Comparison of ENCODE assay signal across 21 cellular contexts in the genomic region with DNA sequence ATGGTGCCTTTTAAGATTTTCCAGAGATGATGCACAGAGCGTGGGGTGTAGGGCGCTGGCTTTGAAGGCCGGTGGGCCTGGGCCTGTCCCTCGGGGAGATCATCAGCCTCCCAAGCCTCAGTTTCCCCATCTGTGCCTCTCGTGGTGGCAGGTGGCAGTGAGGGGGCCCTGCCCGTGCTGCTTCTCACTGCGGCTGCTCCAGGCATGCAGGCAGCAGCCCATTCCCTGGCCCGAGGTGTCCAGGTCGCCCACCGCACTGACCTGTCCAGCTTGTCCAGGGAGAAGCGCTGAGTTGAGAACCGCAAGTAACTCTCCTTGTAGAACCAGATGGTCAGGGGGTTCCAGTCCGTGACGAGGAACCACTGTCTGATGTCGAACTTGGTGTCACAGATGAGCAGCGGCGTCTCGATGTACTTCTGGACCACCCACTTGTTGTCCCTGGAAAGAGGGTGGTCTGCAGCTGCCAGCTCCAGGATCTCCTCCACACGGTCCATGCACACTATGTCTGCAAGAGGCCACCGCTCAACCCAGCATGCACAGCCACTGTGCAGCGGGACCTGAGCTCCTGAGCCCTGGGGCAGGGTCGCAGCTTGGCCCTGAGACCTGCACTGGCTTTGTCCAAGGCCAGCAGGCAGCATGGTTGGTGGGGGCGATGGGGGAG. TPM values are rescaled to one million over a fixed set of nuclear protein-coding genes. Genes with fewer than 3 reads are reported as not detected.
DNase-seq lines count a peak whose midpoint lies in the region; ATAC-seq and TF ChIP-seq lines count a peak whose summit lies in the region.
"Had no signal": no experiment of that assay in that cellular context is flagged by ENCODE, and none has a peak within 500 bp of the region (broad histone marks: within the 10 kb centered on the region; RNA-seq: fewer than 3 reads in every experiment).

No MANE protein-coding gene starts in this region.

- ATAC-seq in Right ventricle myocardium superior (ENCODE audit: poor library complexity) (no peak), GM21619 (IDR thresholded peaks at IDR 0.05; ENCODE audit: unreplicated experiment) (no peak), HG03520 (IDR thresholded peaks at IDR 0.05; ENCODE audit: unreplicated experiment) (no peak), T-cell (replicated peaks in 1 of 4) (no peak)
- ATAC-seq: A549, Panc1 had no signal

- CTCF ChIA-PET in T-cell (lab: Charles Lee): no interaction called here

- no peak overlapping the region for H2AFZ ChIP-seq in osteoblast (ENCODE audit: low read length)

- TF ChIP-seq CTCF in right atrium auricular region (IDR thresholded peaks at IDR 0.05) (no peak), endothelial cell (IDR thresholded peaks at IDR 0.05; ENCODE audit: unreplicated experiment) (no peak), osteoblast (IDR thresholded peaks at IDR 0.05; ENCODE audit: extremely low read depth, low read depth, low read length) (no peak)

- H3K9me3 ChIP-seq in right atrium auricular region (peaks cover 0 to under 1% of the 10 kb centered on the region in 2 donors), osteoblast (ENCODE audit: low read depth, low read length) (no peaks in the 10 kb centered on the region)
- H3K9me3 ChIP-seq: A549 had no signal

- H3K4me1 Mint-ChIP-seq in endothelial cell (ENCODE audit: unreplicated experiment) (no peaks in the 10 kb centered on the region), T-cell (peaks cover 0 to 13% (median under 1%) of the 10 kb centered on the region in 3 donors)

- H3K4me3 ChIP-seq in right atrium auricular region (no peak overlapping the region), osteoblast (ENCODE audit: insufficient read depth, low read length) (no peak overlapping the region)
- H3K4me3 ChIP-seq: A549 had no signal

- POLR2A ChIA-PET in T-cell (lab: Charles Lee): no interaction called here

- no peaks in the 10 kb centered on the region for H3K27me3 Mint-ChIP-seq in endothelial cell (ENCODE audit: unreplicated experiment)
- peaks cover 0 to 17% of the 10 kb centered on the region in 2 donors for H3K27me3 Mint-ChIP-seq in T-cell

- H3K27ac Mint-ChIP-seq in endothelial cell (ENCODE audit: unreplicated experiment): no peak overlapping the region
- H3K27ac Mint-ChIP-seq in T-cell: no peak overlapping the region

- no peaks in the 10 kb centered on the region for H3K79me2 ChIP-seq in osteoblast (ENCODE audit: insufficient read depth, low read length)

- H3K27me3 ChIP-seq in right atrium auricular region (no peaks in the 10 kb centered on the region), osteoblast (ENCODE audit: insufficient read depth, low read length) (no peaks in the 10 kb centered on the region)

- H3K36me3 ChIP-seq in right atrium auricular region: no peaks in the 10 kb centered on the region
- no peaks in the 10 kb centered on the region for H3K36me3 ChIP-seq in osteoblast (ENCODE audit: insufficient read depth, low read length)

- DNase-seq in Right ventricle myocardium superior (peak; percentile 24), right atrium auricular region (ENCODE audit: low spot score) (no peak), endothelial cell (ENCODE audit: low spot score) (peak; percentile 3), osteoblast (ENCODE audit: insufficient read length, low spot score, missing footprints) (peak; percentile 54), AG20443 (ENCODE audit: low spot score) (no peak), T-cell (no peak)
- DNase-seq: DMS153, DND-41, NCI-H1048, NCI-H1417 treated with DMSO at 0.1 percent for 48 hours, NCI-H1694 treated with DMSO at 0.1 percent for 48 hours, NCI-H2081 treated with DMSO at 0.1 percent for 48 hours, NCI-H2171, NCI-H226, NCI-H510A, NCI-H69 had no signal

- no peak overlapping the region for H3K4me2 ChIP-seq in osteoblast (ENCODE audit: insufficient read depth, low read length)
- H3K4me2 ChIP-seq: A549 had no signal

- intact Hi-C loops in Right ventricle myocardium superior (cut with DNase I): loop anchor here (10.0 kb wide), 1 partner anchor 258 kb away; no protein-coding TSS in a partner anchor

- H3K27ac ChIP-seq in right atrium auricular region (no peak overlapping the region), osteoblast (ENCODE audit: low read depth, low read length) (no peak overlapping the region)
- H3K27ac ChIP-seq: A549 had no signal

- H3K36me3 Mint-ChIP-seq in endothelial cell (ENCODE audit: low read depth, unreplicated experiment) (no peaks in the 10 kb centered on the region), T-cell (no peaks in the 10 kb centered on the region)

- no peak overlapping the region for H3K4me3 Mint-ChIP-seq in endothelial cell (ENCODE audit: unreplicated experiment)
- H3K4me3 Mint-ChIP-seq in T-cell: no peak overlapping the region

- no peaks in the 10 kb centered on the region for H4K20me1 ChIP-seq in osteoblast (ENCODE audit: insufficient read depth, low read length)

- H3K9me3 Mint-ChIP-seq in endothelial cell (ENCODE audit: unreplicated experiment) (no peaks in the 10 kb centered on the region), T-cell (peaks cover 0 to under 1% (median 0%) of the 10 kb centered on the region in 3 donors)

- H3K4me1 ChIP-seq in right atrium auricular region: peaks cover 0 to 11% of the 10 kb centered on the region in 2 donors
- H3K4me1 ChIP-seq in osteoblast (ENCODE audit: insufficient read depth, low read length): peaks cover under 1% of the 10 kb centered on the region

RNA-seq across cellular contexts. Expression of a gene that starts 20.5 kb away (rescaled TPM):
- total RNA-seq in Right ventricle myocardium superior (not detected), right atrium auricular region (not detected), endothelial cell (ENCODE audit: unreplicated experiment) (0.15 TPM), osteoblast (not detected in 2 replicates), T-cell (under 1 TPM in 1 of 5 donors, not detected in 4; 0.10 TPM)

RNA-seq across cellular contexts. Expression of a gene that starts 25.0 kb away (rescaled TPM):
- total RNA-seq in Right ventricle myocardium superior (not detected), right atrium auricular region (not detected), endothelial cell (ENCODE audit: unreplicated experiment) (not detected), osteoblast (not detected in 2 replicates), T-cell (not detected)
- total RNA-seq: HT-29 had no signal

RNA-seq across cellular contexts. Expression of a gene that starts 52.2 kb away (rescaled TPM):
- total RNA-seq in Right ventricle myocardium superior (0.46 TPM), right atrium auricular region (under 1 TPM in 1 of 2 donors, not detected in 1; 0.71 TPM), endothelial cell (ENCODE audit: unreplicated experiment) (1.2 TPM), osteoblast (under 0.01 and 0.88 TPM in 2 replicates), T-cell (1 to 10 TPM in 4 of 5 donors, under 1 TPM in 1; 0.92 to 2.1 (median 1.1) TPM)
- total RNA-seq: HT-29 had no signal

RNA-seq across cellular contexts. Expression of a gene that starts 56.7 kb away (rescaled TPM):
- total RNA-seq in Right ventricle myocardium superior (not detected), right atrium auricular region (1 to 10 TPM in 1 of 2 donors, under 1 TPM in 1; 0.43 to 1.1 TPM), endothelial cell (ENCODE audit: unreplicated experiment) (not detected), osteoblast (0.36 and 0.59 TPM in 2 replicates), T-cell (under 1 TPM in 1 of 5 donors, not detected in 4; 0.44 TPM)
- total RNA-seq: HT-29 had no signal

Comparison
In these comparisons a context has a peak if more than half of its experiments do, and no peak if none do; other contexts are left out.
1. DNase-seq: peak in Right ventricle myocardium superior (single experiment), endothelial cell (single experiment) and osteoblast (single experiment); none in right atrium auricular region (single experiment), AG20443 (single experiment) and T-cell (0 of 34).